Comparison of ENCODE assay signal across 38 cellular contexts in the genomic region with DNA sequence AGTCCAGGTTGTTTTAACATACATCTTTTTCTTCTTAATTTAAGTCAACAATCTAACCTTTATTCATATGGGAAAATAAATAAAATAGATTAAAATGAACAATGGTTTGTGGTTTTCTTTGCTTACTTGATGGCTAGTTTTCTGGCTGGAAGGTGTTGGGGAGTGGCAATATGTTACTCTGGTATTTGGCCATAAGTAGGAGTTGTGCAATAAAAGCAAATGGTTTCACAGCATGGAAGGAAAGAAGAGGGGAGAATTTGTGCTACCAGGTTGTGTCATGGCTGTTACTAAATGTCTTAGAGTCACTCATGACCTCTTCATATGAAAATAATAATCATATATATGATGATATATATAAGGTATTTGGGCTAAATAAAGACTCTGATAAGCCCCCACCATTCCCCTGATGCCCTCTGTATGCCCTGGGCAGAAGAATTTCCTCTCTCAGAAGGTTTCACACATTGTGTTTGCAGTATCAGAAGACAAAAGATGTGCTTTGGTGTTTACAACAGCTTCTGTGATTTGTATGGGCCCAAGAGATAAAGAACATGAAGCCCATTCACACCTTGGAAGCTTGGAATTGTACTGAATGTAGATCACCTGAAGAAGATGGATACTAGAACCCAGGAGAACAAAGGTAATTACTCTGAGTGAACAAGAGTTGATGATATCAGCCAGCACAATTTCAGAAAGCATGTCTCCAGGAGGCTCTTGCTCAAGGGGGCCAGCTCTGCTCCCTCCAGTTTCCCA.
"Had no signal": no experiment of that assay in that cellular context is flagged by ENCODE, and none has a peak within 500 bp of the region (broad histone marks: within the 10 kb centered on the region; RNA-seq: fewer than 3 reads in every experiment).

No MANE protein-coding gene starts in this region.

- H3K9me3 ChIP-seq: Peyer's patch had no signal

- ATAC-seq: activated naive CD8-positive, alpha-beta T cell treated with anti-CD3 and anti-CD28 coated beads, Interleukin-2, amount 50 U/mL, for 24 hours; activated T-cell treated with anti-CD3 and anti-CD28 coated beads, Interleukin-2, amount 50 U/mL, for 4 hours; PC-3 had no signal

- H3K4me3 ChIP-seq: Peyer's patch had no signal

- H3K27ac ChIP-seq: Peyer's patch, VCaP had no signal

- H3K4me1 Mint-ChIP-seq: activated B cell treated with CpG ODN at 0.5 μM for 24 hours; activated naive CD4-positive, alpha-beta T cell treated with anti-CD3 and anti-CD28 coated beads, Interleukin-2, amount 10 ng/mL, durations not matched to agents 7 days and 5 days; activated naive CD8-positive, alpha-beta T cell treated with anti-CD3 and anti-CD28 coated beads, Interleukin-2, amount 50 U/mL, for 24 hours; brain; central memory CD8-positive, alpha-beta T cell; IgD-negative memory B cell had no signal

- H3K36me3 ChIP-seq: Peyer's patch had no signal

- H3K4me3 Mint-ChIP-seq: activated B cell treated with CpG ODN at 0.5 μM for 24 hours; activated CD4-positive, alpha-beta memory T cell treated with anti-CD3 and anti-CD28 coated beads for 36 hours; activated naive CD4-positive, alpha-beta T cell treated with anti-CD3 and anti-CD28 coated beads, Interleukin-2, amount 10 ng/mL, durations not matched to agents 7 days and 5 days; activated naive CD8-positive, alpha-beta T cell; activated naive CD8-positive, alpha-beta T cell treated with anti-CD3 and anti-CD28 coated beads, Interleukin-2, amount 50 U/mL, for 24 hours; activated T-cell treated with anti-CD3 and anti-CD28 coated beads, Interleukin-2, amount 50 U/mL, for 4 hours; brain; central memory CD8-positive, alpha-beta T cell; IgD-negative memory B cell had no signal

- DNase-seq: activated B cell treated with CpG ODN at 0.5 μM for 24 hours; activated CD4-positive, alpha-beta memory T cell treated with anti-CD3 and anti-CD28 coated beads for 36 hours; activated CD4-positive, alpha-beta T cell treated with anti-CD3 and anti-CD28 coated beads for 4 hours; activated CD4-positive, alpha-beta T cell treated with anti-CD3 and anti-CD28 coated beads, Interleukin-2, amount 50 U/mL, for 1 hour; activated CD4-positive, CD25-positive, alpha-beta regulatory T cell treated with anti-CD3 and anti-CD28 coated beads, Interleukin-2, amount 50 U/mL, for 72 hours; activated CD8-positive, alpha-beta memory T cell treated with anti-CD3 and anti-CD28 coated beads, Interleukin-2, amount 50 U/mL, for 4 hours; activated effector memory CD4-positive, alpha-beta T cell treated with Interleukin-2 at 50 U/mL for 16 hours; activated naive CD4-positive, alpha-beta T cell treated with anti-CD3 and anti-CD28 coated beads, Interleukin-2, amount 10 ng/mL, durations not matched to agents 7 days and 5 days; activated naive CD8-positive, alpha-beta T cell treated with anti-CD3 and anti-CD28 coated beads, Interleukin-2, amount 50 U/mL, for 24 hours; activated T-cell treated with anti-CD3 and anti-CD28 coated beads for 4 hours; activated T-cell treated with anti-CD3 and anti-CD28 coated beads, Interleukin-2, amount 50 U/mL, for 4 hours; anterior cingulate cortex; Kasumi-1; KG1; MM.1S; NCI-H1092; NCI-H1436 treated with DMSO at 0.1 percent for 48 hours; NCI-H1694 treated with DMSO at 0.1 percent for 48 hours; NCI-H2029; NCI-H2171 treated with DMSO at 0.1 percent for 48 hours; NCI-H2227 treated with DMSO at 0.1 percent for 48 hours; NCI-H446 treated with DMSO at 0.1 percent for 48 hours; NCI-H524; NCI-H69; NK-92 treated with Interleukin-12 subunit alpha and Interleukin-12 subunit beta, amount 100 ng/mL, for 24 hours; PC-3; Peyer's patch; RPMI8226; SHP77 treated with DMSO at 0.1 percent for 48 hours; SW 1271; T-helper 1 cell; T-helper 2 cell; T-helper 9 cell had no signal

- H3K27me3 ChIP-seq: Peyer's patch had no signal

- H3K27me3 Mint-ChIP-seq: activated B cell treated with CpG ODN at 0.5 μM for 24 hours; activated CD4-positive, alpha-beta memory T cell treated with anti-CD3 and anti-CD28 coated beads for 36 hours; activated naive CD4-positive, alpha-beta T cell treated with anti-CD3 and anti-CD28 coated beads, Interleukin-2, amount 10 ng/mL, durations not matched to agents 7 days and 5 days; activated naive CD8-positive, alpha-beta T cell; activated naive CD8-positive, alpha-beta T cell treated with anti-CD3 and anti-CD28 coated beads, Interleukin-2, amount 50 U/mL, for 24 hours; central memory CD8-positive, alpha-beta T cell; IgD-negative memory B cell had no signal

- H3K27ac Mint-ChIP-seq: activated B cell treated with CpG ODN at 0.5 μM for 24 hours; activated CD4-positive, alpha-beta memory T cell treated with anti-CD3 and anti-CD28 coated beads for 36 hours; activated naive CD4-positive, alpha-beta T cell treated with anti-CD3 and anti-CD28 coated beads, Interleukin-2, amount 10 ng/mL, durations not matched to agents 7 days and 5 days; activated naive CD8-positive, alpha-beta T cell; activated naive CD8-positive, alpha-beta T cell treated with anti-CD3 and anti-CD28 coated beads, Interleukin-2, amount 50 U/mL, for 24 hours; brain; IgD-negative memory B cell had no signal

- H3K4me1 ChIP-seq: Peyer's patch had no signal

- H3K36me3 Mint-ChIP-seq: activated CD4-positive, alpha-beta memory T cell treated with anti-CD3 and anti-CD28 coated beads for 36 hours; activated naive CD4-positive, alpha-beta T cell treated with anti-CD3 and anti-CD28 coated beads, Interleukin-2, amount 10 ng/mL, durations not matched to agents 7 days and 5 days; activated naive CD8-positive, alpha-beta T cell; brain; IgD-negative memory B cell had no signal
